29 cellular contexts compared by ENCODE assay signal in genomic region chr1:41024953-41025352, GRCh38. TPM values are rescaled to one million over a fixed set of nuclear protein-coding genes. Genes with fewer than 3 reads are reported as not detected.
DNase-seq lines count a peak whose midpoint lies in the region; ATAC-seq, FAIRE-seq and TF ChIP-seq lines count a peak whose summit lies in the region.
"Had no signal": no experiment of that assay in that cellular context is flagged by ENCODE, and none has a peak within 500 bp of the region (broad histone marks: within the 10 kb centered on the region; RNA-seq: fewer than 3 reads in every experiment).

No MANE protein-coding gene starts in this region.

- DNase-seq in A549 (ENCODE audit: low read depth in 1 of 2, low spot score in 1 of 2) (no peak), PC-9 (no peak), glutamatergic neuron (peak; percentile 30), mesenteric fat pad (ENCODE audit: low spot score) (no peak)
- DNase-seq in activated naive CD4-positive, alpha-beta T cell treated with anti-CD3 and anti-CD28 coated beads, Interleukin-2, amount 50 U/mL, for 72 hours (ENCODE audit: low spot score in 2 of 2) = no peak
- DNase-seq in activated CD4-positive, alpha-beta T cell treated with anti-CD3 and anti-CD28 coated beads for 36 hours = no peak
- DNase-seq: activated CD4-positive, alpha-beta T cell treated with anti-CD3 and anti-CD28 coated beads, Interleukin-2, amount 10 ng/mL, durations not matched to agents 7 days and 5 days; activated CD8-positive, alpha-beta memory T cell treated with anti-CD3 and anti-CD28 coated beads, Interleukin-2, amount 10 ng/mL, durations not matched to agents 7 days and 5 days; activated naive CD4-positive, alpha-beta T cell treated with Interleukin-2 at 50 U/mL for 16 hours; amniotic stem cell; esophagus squamous epithelium; gastrocnemius medialis; HCEC 1CT; hippocampal formation; Karpas-422; naive B cell; NCI-H146; NCI-H2107; NCI-H446; NCI-H774 had no signal

- no peak for TF ChIP-seq RAD21 in A549 (conservative IDR thresholded peaks at IDR 0.05 in 1 of 2, IDR thresholded peaks at IDR 0.05 in 1 of 2)

- TF ChIP-seq POLR2A in A549 (IDR thresholded peaks at IDR 0.05; ENCODE audit: low read length) = no peak

- no peak overlapping the region for H3K27ac Mint-ChIP-seq in glutamatergic neuron (ENCODE audit: unreplicated experiment)
- H3K27ac Mint-ChIP-seq in activated naive CD4-positive, alpha-beta T cell treated with anti-CD3 and anti-CD28 coated beads, Interleukin-2, amount 50 U/mL, for 72 hours = no peak overlapping the region
- no peak overlapping the region for H3K27ac Mint-ChIP-seq in activated CD4-positive, alpha-beta T cell treated with anti-CD3 and anti-CD28 coated beads for 36 hours
- H3K27ac Mint-ChIP-seq: activated CD8-positive, alpha-beta memory T cell treated with anti-CD3 and anti-CD28 coated beads, Interleukin-2, amount 10 ng/mL, durations not matched to agents 7 days and 5 days had no signal

- no peak for FAIRE-seq in A549 (lab: Jason Lieb, UNC)

- H3K9me2 ChIP-seq in PC-9 (ENCODE audit: insufficient read depth) = no peaks in the 10 kb centered on the region

- peaks cover 17% of the 10 kb centered on the region for H3F3A ChIP-seq in PC-9 (ENCODE audit: insufficient read depth, low read depth)

- no peak overlapping the region for H3K4me3 Mint-ChIP-seq in glutamatergic neuron (ENCODE audit: unreplicated experiment)
- no peak overlapping the region for H3K4me3 Mint-ChIP-seq in activated CD4-positive, alpha-beta T cell treated with anti-CD3 and anti-CD28 coated beads for 36 hours
- H3K4me3 Mint-ChIP-seq: activated CD4-positive, alpha-beta T cell treated with anti-CD3 and anti-CD28 coated beads, Interleukin-2, amount 10 ng/mL, durations not matched to agents 7 days and 5 days; activated CD8-positive, alpha-beta memory T cell treated with anti-CD3 and anti-CD28 coated beads, Interleukin-2, amount 10 ng/mL, durations not matched to agents 7 days and 5 days; stimulated activated naive CD8-positive, alpha-beta T cell treated with anti-CD3 and anti-CD28 coated beads, Interleukin-15, Interleukin-2, amounts not matched to agents 100 ng/mL and 50 ng/mL, for 24 hours had no signal

- H3K4me2 ChIP-seq in A549 = no peak overlapping the region
- no peak overlapping the region for H3K4me2 ChIP-seq in BLaER1
- no peak overlapping the region for H3K4me2 ChIP-seq in PC-9

- peaks cover 5% of the 10 kb centered on the region for H3K27me3 Mint-ChIP-seq in glutamatergic neuron (ENCODE audit: unreplicated experiment)
- no peaks in the 10 kb centered on the region for H3K27me3 Mint-ChIP-seq in activated CD4-positive, alpha-beta T cell treated with anti-CD3 and anti-CD28 coated beads for 36 hours
- H3K27me3 Mint-ChIP-seq: activated CD4-positive, alpha-beta T cell treated with anti-CD3 and anti-CD28 coated beads, Interleukin-2, amount 10 ng/mL, durations not matched to agents 7 days and 5 days; activated CD8-positive, alpha-beta memory T cell treated with anti-CD3 and anti-CD28 coated beads, Interleukin-2, amount 10 ng/mL, durations not matched to agents 7 days and 5 days; naive B cell; stimulated activated naive CD8-positive, alpha-beta T cell treated with anti-CD3 and anti-CD28 coated beads, Interleukin-15, Interleukin-2, amounts not matched to agents 100 ng/mL and 50 ng/mL, for 24 hours had no signal

- H3K4me1 ChIP-seq in A549 (peaks cover 22% of the 10 kb centered on the region), BLaER1 (peaks cover 44% of the 10 kb centered on the region), PC-9 (replicated peaks; ENCODE audit: insufficient read depth) (no peaks in the 10 kb centered on the region)
- H3K4me1 ChIP-seq: breast epithelium, gastrocnemius medialis, vagina had no signal

- BruUV-seq in PC-9 (replicated peaks; lab: Mats Ljungman, UMichigan) = TSS peak; percentile 6

- H3K9me3 ChIP-seq in A549 = no peaks in the 10 kb centered on the region
- H3K9me3 ChIP-seq in BLaER1 = no peaks in the 10 kb centered on the region
- no peaks in the 10 kb centered on the region for H3K9me3 ChIP-seq in PC-9 (ENCODE audit: insufficient read depth, low read depth)
- H3K9me3 ChIP-seq: breast epithelium, esophagus squamous epithelium, gastrocnemius medialis, thoracic aorta, vagina had no signal

- CTCF ChIA-PET in A549 (lab: Yijun Ruan, JAX) (interaction anchor here (0.8 to 1.4 kb wide), 4 partner anchors 9 to 409 kb away, joined by 3 to 5 read pairs (median 3); no protein-coding TSS in a partner anchor), PC-9 (lab: Charles Lee) (no interaction called here)
- CTCF ChIA-PET in activated CD4-positive, alpha-beta T cell treated with anti-CD3 and anti-CD28 coated beads for 36 hours (lab: Charles Lee) = interaction anchor here (0.6 kb wide), 1 partner anchor 10 kb away, joined by 3 read pairs; no protein-coding TSS in a partner anchor

- H3K27me3 ChIP-seq in BLaER1 (no peaks in the 10 kb centered on the region), PC-9 (ENCODE audit: insufficient read depth, low read depth) (no peaks in the 10 kb centered on the region)
- H3K27me3 ChIP-seq: breast epithelium, esophagus squamous epithelium, gastrocnemius medialis, vagina had no signal

- 66% methylated on average over 2 of the region's 2 CpGs for WGBS in A549 (ENCODE audit: missing lambda C conversion rate)

- peaks cover 4% of the 10 kb centered on the region for H3K36me3 Mint-ChIP-seq in glutamatergic neuron (ENCODE audit: unreplicated experiment)
- H3K36me3 Mint-ChIP-seq in activated naive CD4-positive, alpha-beta T cell treated with anti-CD3 and anti-CD28 coated beads, Interleukin-2, amount 50 U/mL, for 72 hours = no peaks in the 10 kb centered on the region
- H3K36me3 Mint-ChIP-seq in activated CD4-positive, alpha-beta T cell treated with anti-CD3 and anti-CD28 coated beads for 36 hours (ENCODE audit: low read depth) = peaks cover 12% of the 10 kb centered on the region

- H3K9ac ChIP-seq in BLaER1 = no peak overlapping the region

- peaks cover 14% of the 10 kb centered on the region for H3K4me1 Mint-ChIP-seq in glutamatergic neuron (ENCODE audit: low read depth, unreplicated experiment)
- no peaks in the 10 kb centered on the region for H3K4me1 Mint-ChIP-seq in activated CD4-positive, alpha-beta T cell treated with anti-CD3 and anti-CD28 coated beads for 36 hours

- H3K4me3 ChIP-seq in A549 (no peak overlapping the region), BLaER1 (no peak overlapping the region), PC-9 (no peak overlapping the region)
- H3K4me3 ChIP-seq: breast epithelium, coronary artery, esophagus squamous epithelium, gastrocnemius medialis, SK-N-MC, thoracic aorta, vagina had no signal

- H4K20me1 ChIP-seq in BLaER1 (no peaks in the 10 kb centered on the region), PC-9 (ENCODE audit: insufficient read depth) (no peaks in the 10 kb centered on the region; the same call in 1 of the 2 replicates)

- intact Hi-C loops in PC-9 (cut with micrococcal nuclease; ENCODE audit: unreplicated experiment) = loop anchor here (10.0 kb wide), 1 partner anchor 220 kb away; the partner anchor contains the start of gene SCMH1
- intact Hi-C loops in activated CD4-positive, alpha-beta T cell treated with anti-CD3 and anti-CD28 coated beads for 36 hours (cut with DNase I, micrococcal nuclease) = no loop called here

- TF ChIP-seq CTCF in A549 (IDR thresholded peaks at IDR 0.05) (no peak), PC-9 (conservative IDR thresholded peaks at IDR 0.05) (no peak), glutamatergic neuron (IDR thresholded peaks at IDR 0.05; ENCODE audit: partially characterized antibody, unreplicated experiment) (no peak)

- peaks cover 85% of the 10 kb centered on the region for H3K36me3 ChIP-seq in BLaER1
- no peaks in the 10 kb centered on the region for H3K36me3 ChIP-seq in PC-9 (ENCODE audit: low read depth)
- H3K36me3 ChIP-seq: breast epithelium had no signal

- no peak for TF ChIP-seq EP300 in A549 (IDR thresholded peaks at IDR 0.05)

- peak; percentile 0 to 2; a peak in 3 of 6 replicates for ATAC-seq in A549
- ATAC-seq in GM21515 (IDR thresholded peaks at IDR 0.05; ENCODE audit: unreplicated experiment) = no peak
- no peak for ATAC-seq in activated naive CD4-positive, alpha-beta T cell treated with anti-CD3 and anti-CD28 coated beads, Interleukin-2, amount 50 U/mL, for 72 hours
- no peak for ATAC-seq in activated CD4-positive, alpha-beta T cell treated with anti-CD3 and anti-CD28 coated beads for 36 hours
- ATAC-seq: activated CD8-positive, alpha-beta memory T cell treated with anti-CD3 and anti-CD28 coated beads, Interleukin-2, amount 10 ng/mL, durations not matched to agents 7 days and 5 days; gastrocnemius medialis; left lobe of liver had no signal

- H3K9me3 Mint-ChIP-seq in glutamatergic neuron (ENCODE audit: unreplicated experiment) = peaks cover 3% of the 10 kb centered on the region
- H3K9me3 Mint-ChIP-seq in activated naive CD4-positive, alpha-beta T cell treated with anti-CD3 and anti-CD28 coated beads, Interleukin-2, amount 50 U/mL, for 72 hours = no peaks in the 10 kb centered on the region
- H3K9me3 Mint-ChIP-seq in activated CD4-positive, alpha-beta T cell treated with anti-CD3 and anti-CD28 coated beads for 36 hours (ENCODE audit: low read depth) = no peaks in the 10 kb centered on the region
- H3K9me3 Mint-ChIP-seq: activated CD4-positive, alpha-beta T cell treated with anti-CD3 and anti-CD28 coated beads, Interleukin-2, amount 10 ng/mL, durations not matched to agents 7 days and 5 days; naive B cell; stimulated activated naive CD8-positive, alpha-beta T cell treated with anti-CD3 and anti-CD28 coated beads, Interleukin-15, Interleukin-2, amounts not matched to agents 100 ng/mL and 50 ng/mL, for 24 hours had no signal

- no peak overlapping the region for H2AFZ ChIP-seq in PC-9

- no peak overlapping the region for H3K27ac ChIP-seq in A549
- peak overlapping the region; percentile 99; the same call in 1 of the 2 replicates for H3K27ac ChIP-seq in BLaER1
- H3K27ac ChIP-seq in PC-9 = no peak overlapping the region
- H3K27ac ChIP-seq: breast epithelium, coronary artery, esophagus squamous epithelium, gastrocnemius medialis, SK-N-MC, thoracic aorta, vagina had no signal

- POLR2A ChIA-PET in A549 (lab: Yijun Ruan, JAX) = no interaction called here
- POLR2A ChIA-PET in PC-9 (lab: Charles Lee; ENCODE audit: unreplicated experiment) = interaction anchor here (0.6 to 0.7 kb wide), 2 partner anchors 85 to 342 kb away, joined by 3 to 4 read pairs; no protein-coding TSS in a partner anchor
- POLR2A ChIA-PET in activated CD4-positive, alpha-beta T cell treated with anti-CD3 and anti-CD28 coated beads for 36 hours (lab: Charles Lee) = no interaction called here

- H3K79me2 ChIP-seq in PC-9 (ENCODE audit: low read depth) = no peaks in the 10 kb centered on the region

RNA-seq across cellular contexts. Expression of gene SLFNL1, which starts 3.4 kb away (rescaled TPM):
- polyA plus RNA-seq in A549 (2011; rRNA removed) (0.01 and 0.07 TPM in 2 replicates), A549 (2017; fragmentation: RNase III; extraction: RNeasy Plus Mini Kit Qiagen cat#74134 plus additional on column Dnase treatment) (0.03 to 0.05 TPM (median 0.04 TPM) in 3 replicates)
- polyA plus RNA-seq in A549 (2012; cell fraction: cytosol; rRNA removed) = 0.03 and 0.05 TPM in 2 replicates
- 0.28 and 0.30 TPM in 2 replicates for polyA plus RNA-seq in A549 (2012; cell fraction: nucleus; rRNA removed)
- polyA minus RNA-seq in A549 (2011; rRNA and poly(A)+ RNA removed) = 0.08 and 0.34 TPM in 2 replicates
- total RNA-seq in PC-9 (2021) (0.35 and 0.41 TPM in 2 replicates), glutamatergic neuron (ENCODE audit: unreplicated experiment) (0.20 TPM), mesenteric fat pad (0.22 TPM)
- total RNA-seq in activated naive CD4-positive, alpha-beta T cell treated with anti-CD3 and anti-CD28 coated beads, Interleukin-2, amount 50 U/mL, for 72 hours = under 1 TPM; 0.11 to 0.39 TPM
- total RNA-seq in activated CD4-positive, alpha-beta T cell treated with anti-CD3 and anti-CD28 coated beads for 36 hours = under 1 TPM; 0.14 TPM
- total RNA-seq: left lobe of liver had no signal

RNA-seq across cellular contexts. Expression of gene CTPS1, which starts 45.5 kb away (rescaled TPM):
- polyA plus RNA-seq in A549 (2011; rRNA removed) (145 and 181 TPM in 2 replicates), A549 (2017; fragmentation: RNase III; extraction: RNeasy Plus Mini Kit Qiagen cat#74134 plus additional on column Dnase treatment) (159 to 169 TPM (median 159 TPM) in 3 replicates)
- 75.4 and 77.9 TPM in 2 replicates for polyA plus RNA-seq in A549 (2012; cell fraction: cytosol; rRNA removed)
- polyA plus RNA-seq in A549 (2012; cell fraction: nucleus; rRNA removed) = 113 and 172 TPM in 2 replicates
- 206 and 264 TPM in 2 replicates for polyA minus RNA-seq in A549 (2011; rRNA and poly(A)+ RNA removed)
- total RNA-seq in PC-9 (2021) (80.5 and 91.9 TPM in 2 replicates), glutamatergic neuron (ENCODE audit: unreplicated experiment) (110 TPM), mesenteric fat pad (18.4 TPM)
- total RNA-seq in activated naive CD4-positive, alpha-beta T cell treated with anti-CD3 and anti-CD28 coated beads, Interleukin-2, amount 50 U/mL, for 72 hours = 10 to 100 TPM; 72.8 to 92.9 TPM
- 100 to 1,000 TPM in 1 of 2 experiments, 10 to 100 TPM in 1; 89.5 to 106 TPM for total RNA-seq in activated CD4-positive, alpha-beta T cell treated with anti-CD3 and anti-CD28 coated beads for 36 hours

Comparison
In these comparisons a context has a peak if more than half of its experiments do, and no peak if none do; other contexts are left out.
1. ATAC-seq: peak in A549 (2 of 2); none in GM21515 (single experiment), activated naive CD4-positive, alpha-beta T cell treated with anti-CD3 and anti-CD28 coated beads, Interleukin-2, amount 50 U/mL, for 72 hours (0 of 2) and activated CD4-positive, alpha-beta T cell treated with anti-CD3 and anti-CD28 coated beads for 36 hours (single experiment).